24 cellular contexts compared by ENCODE assay signal in the genomic region with DNA sequence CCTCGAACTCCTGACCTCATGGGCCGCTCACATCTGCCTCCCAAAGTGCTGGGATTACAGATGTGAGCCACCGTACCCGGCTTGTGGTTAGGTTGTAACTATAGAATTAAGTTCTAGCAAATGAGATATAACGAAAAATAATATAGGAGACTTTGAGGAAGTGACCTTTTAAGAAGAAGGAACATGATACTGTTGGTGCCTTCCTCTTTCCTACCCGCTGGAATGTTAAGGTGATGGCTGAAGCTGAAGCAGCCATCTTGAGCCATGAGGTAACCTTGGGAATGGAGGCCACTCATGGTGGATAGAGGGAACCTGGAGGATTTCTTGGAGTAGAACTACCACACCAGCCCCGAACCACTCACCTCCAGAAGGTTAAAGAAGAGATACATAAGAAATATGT.
"Had no signal": no experiment of that assay in that cellular context is flagged by ENCODE, and none has a peak within 500 bp of the region (broad histone marks: within the 10 kb centered on the region; RNA-seq: fewer than 3 reads in every experiment).

No MANE protein-coding gene starts in this region.

- H3K27me3 ChIP-seq: ovary, right atrium auricular region, right lobe of liver, vagina had no signal

- H3K27ac Mint-ChIP-seq: mesothelial cell of epicardium; natural killer cell; nephron progenitor cell; progenitor cell of endocrine pancreas; stimulated activated memory B cell treated with anti-CD40 and anti-IgM and Interleukin-4, amounts not matched to agents 10 μg/mL and 1 μg/mL and 100 μg/mL, for 72 hours; type B pancreatic cell had no signal

- H3K4me1 ChIP-seq: right atrium auricular region, tibial nerve, vagina had no signal

- H3K4me1 Mint-ChIP-seq: natural killer cell had no signal

- H3K36me3 ChIP-seq: left ventricle myocardium inferior, ovary, right atrium auricular region, right lobe of liver, tibial nerve, vagina had no signal

- H3K4me3 Mint-ChIP-seq: mesothelial cell of epicardium; naive B cell; natural killer cell; nephron progenitor cell; stimulated activated memory B cell treated with anti-CD40 and anti-IgM and Interleukin-4, amounts not matched to agents 10 μg/mL and 1 μg/mL and 100 μg/mL, for 72 hours; stimulated activated naive CD8-positive, alpha-beta T cell treated with anti-CD3 and anti-CD28 coated beads, Interleukin-15, amount 100 ng/mL, for 72 hours; type B pancreatic cell had no signal

- H3K9me3 Mint-ChIP-seq: mesothelial cell of epicardium; natural killer cell; nephron progenitor cell; stimulated activated memory B cell treated with anti-CD40 and anti-IgM and Interleukin-4, amounts not matched to agents 10 μg/mL and 1 μg/mL and 100 μg/mL, for 72 hours; stimulated activated naive CD8-positive, alpha-beta T cell treated with anti-CD3 and anti-CD28 coated beads, Interleukin-15, amount 100 ng/mL, for 72 hours; type B pancreatic cell had no signal

- H3K4me3 ChIP-seq: left ventricle myocardium inferior, lung, ovary, right atrium auricular region, right lobe of liver, smooth muscle cell, tibial nerve, vagina had no signal

- DNase-seq: islet precursor cell; left ventricle myocardium inferior; mesendoderm; naive B cell; natural killer cell; nephron progenitor cell; ovary; right lobe of liver; stimulated activated CD4-positive, alpha-beta T cell treated with anti-CD3 and anti-CD28 coated beads, Interleukin-1b, Interleukin-23, amount 100 ng/mL, for 48 hours; stimulated activated CD4-positive, alpha-beta T cell treated with anti-CD3 and anti-CD28 coated beads, Interleukin-2, amount 100 ng/mL, for 48 hours; stimulated activated CD4-positive, alpha-beta T cell treated with anti-CD3 and anti-CD28 coated beads, Interleukin-4, amount 100 ng/mL, for 4 hours; stimulated activated CD8-positive, alpha-beta memory T cell treated with anti-CD3 and anti-CD28 coated beads, Interleukin-4, amount 100 ng/mL, for 48 hours; stimulated activated naive CD4-positive, alpha-beta T cell treated with Interleukin-2 at 50 U/mL for 16 hours; stimulated activated naive CD8-positive, alpha-beta T cell treated with anti-CD3 and anti-CD28 coated beads, Interleukin-15, amount 100 ng/mL, for 72 hours; substantia nigra had no signal

- H3K9me3 ChIP-seq: left ventricle myocardium inferior, ovary, right atrium auricular region, right lobe of liver, tibial nerve, vagina had no signal

- H3K27ac ChIP-seq: left ventricle myocardium inferior, ovary, right atrium auricular region, right lobe of liver, tibial nerve, vagina had no signal

- H3K36me3 Mint-ChIP-seq: mesothelial cell of epicardium; naive B cell; natural killer cell; stimulated activated memory B cell treated with anti-CD40 and anti-IgM and Interleukin-4, amounts not matched to agents 10 μg/mL and 1 μg/mL and 100 μg/mL, for 72 hours; type B pancreatic cell had no signal
